ENCODE assay signal across 1 cellular context in genomic region chr22:50436134-50436830, GRCh38.
TF ChIP-seq lines count a peak whose summit lies in the region.

No MANE protein-coding gene starts in this region.

TF ChIP-seq in HepG2, 621 proteins besides CTCF, POLR2A, EP300 and RAD21:
- TF ChIP-seq RBFOX2 (IDR thresholded peaks at IDR 0.05; ENCODE audit: low read depth, low read length): peak; percentile 49; the same call in 1 of the 2 replicates
- 0 out of 2 replicates have a peak, but pooled peaks have one; percentile 7 for TF ChIP-seq POLR2G (IDR thresholded peaks at IDR 0.05; ENCODE audit: low read depth, low read length)
- TF ChIP-seq AKAP8 (CRISPR knock-in tag; IDR thresholded peaks at IDR 0.05): peak; percentile 27
- TF ChIP-seq AGO2 (optimal IDR thresholded peaks at IDR 0.05; ENCODE audit: low read depth, low read length): peak; percentile 79
- TF ChIP-seq ZBTB7A (CRISPR knock-in tag; IDR thresholded peaks at IDR 0.05): no peak
